ENCODE assay signal across 8 cellular contexts in the genomic region with DNA sequence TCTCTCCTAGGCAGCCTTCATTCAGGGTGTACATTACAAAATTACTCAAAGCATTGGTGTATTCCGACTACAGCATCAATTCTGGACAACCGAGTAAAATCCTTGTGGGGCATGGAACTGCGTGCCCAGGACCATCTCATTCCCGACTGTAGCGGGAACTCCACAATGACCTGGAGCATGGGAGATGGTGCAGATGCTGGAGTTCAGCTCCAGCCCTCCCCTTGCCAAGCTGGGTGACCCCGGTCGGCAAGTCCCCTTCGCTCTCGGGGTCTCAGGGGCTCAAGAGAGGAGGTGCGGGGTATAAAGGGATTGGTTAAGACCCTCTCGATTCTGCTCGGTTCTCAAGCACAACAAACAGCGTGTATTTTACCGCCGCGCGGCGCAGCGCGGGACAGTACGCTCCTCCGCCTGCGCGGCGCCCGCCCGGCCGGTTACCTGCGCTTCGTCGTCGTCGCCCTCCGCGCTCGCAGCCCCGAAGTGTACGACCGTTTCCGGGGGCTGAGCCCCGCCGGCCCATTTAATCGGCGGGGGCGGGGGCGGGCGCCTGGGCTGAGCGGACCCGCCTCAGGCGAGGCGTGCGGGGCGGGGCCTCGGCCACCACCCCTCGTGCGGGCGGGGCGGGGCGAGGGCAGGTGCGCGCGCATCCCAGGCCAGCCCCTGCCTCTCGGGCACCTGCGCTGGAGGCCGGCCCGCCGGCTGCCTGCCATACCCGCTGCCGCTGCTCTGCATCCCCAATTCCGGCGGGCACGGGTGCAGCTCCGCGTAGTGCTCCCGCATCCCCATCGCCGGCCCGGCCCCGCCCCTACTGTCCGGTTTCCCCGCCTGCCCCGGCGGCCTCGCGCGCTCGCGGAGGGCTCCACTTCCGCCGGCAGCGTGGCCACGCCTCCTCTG. TPM values are rescaled to one million over a fixed set of nuclear protein-coding genes. Genes with fewer than 3 reads are reported as not detected.
DNase-seq lines count a peak whose midpoint lies in the region; ATAC-seq lines count a peak whose summit lies in the region.

Gene G6PD, minus strand, starts transcription at position 493 of the 891 bp plus-strand sequence. CDS start 691 bp downstream, outside the sequence.

- ATAC-seq in GM18907 (IDR thresholded peaks at IDR 0.05; ENCODE audit: unreplicated experiment) = peak; percentile 47
- ATAC-seq in HG03135 (IDR thresholded peaks at IDR 0.05; ENCODE audit: unreplicated experiment) = peak; percentile 51

- peak within 1 kb of the TSS; percentile 86 for H3K4me3 Mint-ChIP-seq in activated CD4-positive, alpha-beta memory T cell treated with anti-CD3 and anti-CD28 coated beads for 36 hours

- peaks cover 48% of the 10 kb centered on the region for H3K4me1 Mint-ChIP-seq in activated CD4-positive, alpha-beta memory T cell treated with anti-CD3 and anti-CD28 coated beads for 36 hours (ENCODE audit: low read depth)

- 0 to 3% methylated on average over 7 to 17 of the region's 92 CpGs for WGBS in mesodermal cell (ENCODE audit: insufficient coverage in 2 of 2), 2 experiments

- CTCF ChIA-PET in activated CD4-positive, alpha-beta memory T cell treated with anti-CD3 and anti-CD28 coated beads for 36 hours (lab: Charles Lee) = interaction anchor here (0.8 to 1.4 kb wide), 2 partner anchors 11 to 173 kb away, joined by 3 read pairs; no protein-coding TSS in a partner anchor

- no peaks in the 10 kb centered on the region for H3K27me3 Mint-ChIP-seq in activated CD4-positive, alpha-beta memory T cell treated with anti-CD3 and anti-CD28 coated beads for 36 hours

- H3K27ac Mint-ChIP-seq in activated CD4-positive, alpha-beta memory T cell treated with anti-CD3 and anti-CD28 coated beads for 36 hours = peak within 1 kb of the TSS; percentile 93

- peaks cover 10% of the 10 kb centered on the region for H3K4me1 ChIP-seq in mesodermal cell (ENCODE audit: control insufficient read depth, insufficient read depth, low read length, poor library complexity, severe bottlenecking)

- H3K4me3 ChIP-seq in mesodermal cell (ENCODE audit: extremely low read depth, insufficient read depth, low read length, poor library complexity, severe bottlenecking) = peak within 1 kb of the TSS; percentile 65

- H3K36me3 Mint-ChIP-seq in activated CD4-positive, alpha-beta memory T cell treated with anti-CD3 and anti-CD28 coated beads for 36 hours = peaks cover 17% of the 10 kb centered on the region

- POLR2A ChIA-PET in activated CD4-positive, alpha-beta memory T cell treated with anti-CD3 and anti-CD28 coated beads for 36 hours (lab: Charles Lee) = interaction anchor here (0.6 kb wide), 1 partner anchor 788 kb away, joined by 3 read pairs; no protein-coding TSS in a partner anchor

- intact Hi-C loops in activated CD4-positive, alpha-beta memory T cell treated with anti-CD3 and anti-CD28 coated beads for 36 hours (cut with micrococcal nuclease) = no loop called here

- peak; percentile 92 for DNase-seq in AG08396 (ENCODE audit: low spot score)
- DNase-seq in NCI-H526 (lab: John Stamatoyannopoulos, UW) = peak; percentile 53 to 93
- peak; percentile 84 for DNase-seq in activated CD4-positive, alpha-beta memory T cell treated with anti-CD3 and anti-CD28 coated beads for 36 hours
- DNase-seq in effector CD8-positive, alpha-beta T cell (lab: John Stamatoyannopoulos, UW) = peak; percentile 79
- DNase-seq in stimulated activated CD8-positive, alpha-beta memory T cell treated with anti-CD3 and anti-CD28 coated beads, Interleukin-2, amount 100 ng/mL, for 1 hour (ENCODE audit: low read depth in 2 of 2) = peak; percentile 66 to 69

- H3K9me3 Mint-ChIP-seq in activated CD4-positive, alpha-beta memory T cell treated with anti-CD3 and anti-CD28 coated beads for 36 hours = no peaks in the 10 kb centered on the region

- H3K27ac ChIP-seq in mesodermal cell (ENCODE audit: low read depth, low read length, severe bottlenecking) = peak within 1 kb of the TSS; percentile 80

- peaks cover 8% of the 10 kb centered on the region for H3K36me3 ChIP-seq in mesodermal cell (ENCODE audit: control insufficient read depth, insufficient read depth, low read length)

- no peaks in the 10 kb centered on the region for H3K9me3 ChIP-seq in mesodermal cell (ENCODE audit: control insufficient read depth, low read length)

RNA-seq across cellular contexts. Expression of gene G6PD, which starts in this region (rescaled TPM):
- 10 to 100 TPM; 65.8 to 70.4 TPM for total RNA-seq in activated CD4-positive, alpha-beta memory T cell treated with anti-CD3 and anti-CD28 coated beads for 36 hours
- polyA plus RNA-seq in mesodermal cell (2013, experiment 1 of 2) = 89.5 TPM
- 76.7 TPM for polyA plus RNA-seq in mesodermal cell (2013, experiment 2 of 2)

Comparison
In these comparisons a context has a peak if more than half of its experiments do, and no peak if none do; other contexts are left out.
1. Peak in every context shown above with its lines: DNase-seq, ATAC-seq, H3K4me3 ChIP-seq and H3K27ac ChIP-seq.